In the genomic region with DNA sequence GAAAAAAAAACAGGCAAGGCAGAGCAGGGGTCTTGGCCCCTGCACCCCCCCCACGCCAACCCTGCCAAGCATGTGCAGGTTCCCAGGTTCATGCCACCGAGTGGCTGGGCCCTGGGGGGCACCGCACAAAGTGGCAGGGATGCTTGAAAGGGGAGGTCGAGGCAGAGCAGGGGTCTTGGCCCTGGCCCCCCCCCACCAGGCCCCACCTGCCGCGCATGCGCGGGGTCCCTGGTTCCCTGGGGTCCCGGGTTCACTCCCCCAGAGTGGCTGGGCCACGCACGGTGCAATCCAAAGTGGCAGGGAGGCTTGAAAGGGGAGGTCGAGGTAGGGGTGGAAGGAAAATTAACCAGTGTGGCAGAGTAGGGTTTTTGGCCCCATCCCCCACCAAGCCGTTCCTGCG, we compare ENCODE assay signal across 36 cellular contexts.
"Had no signal": no experiment of that assay in that cellular context is flagged by ENCODE, and none has a peak within 500 bp of the region (broad histone marks: within the 10 kb centered on the region; RNA-seq: fewer than 3 reads in every experiment).

No MANE protein-coding gene starts in this region.

- H3K4me3 Mint-ChIP-seq: activated B cell treated with CpG ODN at 0.5 μM for 24 hours; activated CD4-positive, alpha-beta memory T cell treated with anti-CD3 and anti-CD28 coated beads for 36 hours; activated CD4-positive, alpha-beta T cell treated with anti-CD3 and anti-CD28 coated beads, Interleukin-2, amount 10 ng/mL, durations not matched to agents 24 days and 14 days; activated CD8-positive, alpha-beta T cell treated with anti-CD3 and anti-CD28 coated beads for 36 hours; activated naive CD4-positive, alpha-beta T cell treated with anti-CD3 and anti-CD28 coated beads for 36 hours; activated naive CD8-positive, alpha-beta T cell treated with anti-CD3 and anti-CD28 coated beads for 36 hours; activated T-cell treated with anti-CD3 and anti-CD28 coated beads, Interleukin-2, amount 50 U/mL, for 4 hours; activated T-cell treated with anti-CD3 and anti-CD28 coated beads, Interleukin-2, amount 50 U/mL, for 72 hours; activated T-helper 1 cell treated with anti-CD3 and anti-CD28 coated beads, Interleukin-12 subunit alpha, Interleukin-12 subunit beta, Interleukin-2, Interleukin-4 antibody, amounts not matched to agents 30 ng/mL and 10 ng/mL and 1 ng/mL, durations not matched to agents 14 hours and 24 hours and 36 hours; activated T-helper 17 cell treated with anti-CD3 and anti-CD28 coated beads, Interleukin-2, amount 50 U/mL, for 72 hours; T-helper 1 cell treated with Interleukin-12 subunit alpha and Interleukin-12 subunit beta and Interleukin-4 antibody, amounts not matched to agents 30 μg/mL and 1 μg/mL, for 36 hours; T-helper 2 cell treated with Interferon-gamma antibody and Interleukin-4, amounts not matched to agents 5 μg/mL and 100 μg/mL, for 36 hours had no signal

- H3K4me1 Mint-ChIP-seq: activated B cell treated with CpG ODN at 0.5 μM for 24 hours; activated CD4-positive, alpha-beta T cell treated with anti-CD3 and anti-CD28 coated beads, Interleukin-2, amount 10 ng/mL, durations not matched to agents 24 days and 14 days; activated naive CD8-positive, alpha-beta T cell treated with anti-CD3 and anti-CD28 coated beads for 36 hours; activated T-helper 17 cell treated with anti-CD3 and anti-CD28 coated beads, Interleukin-2, amount 50 U/mL, for 72 hours had no signal

- H3K4me3 ChIP-seq: adrenal gland, body of pancreas, breast epithelium had no signal

- H3K27me3 Mint-ChIP-seq: activated B cell treated with CpG ODN at 0.5 μM for 24 hours; activated CD4-positive, alpha-beta memory T cell treated with anti-CD3 and anti-CD28 coated beads for 36 hours; activated CD4-positive, alpha-beta T cell treated with anti-CD3 and anti-CD28 coated beads, Interleukin-2, amount 10 ng/mL, durations not matched to agents 24 days and 14 days; activated CD8-positive, alpha-beta T cell treated with anti-CD3 and anti-CD28 coated beads for 36 hours; activated T-helper 17 cell treated with anti-CD3 and anti-CD28 coated beads, Interleukin-2, amount 50 U/mL, for 72 hours had no signal

- H3K27ac ChIP-seq: adrenal gland, body of pancreas, brain microvascular endothelial cell, breast epithelium, VCaP had no signal

- H3K36me3 ChIP-seq: adrenal gland, brain microvascular endothelial cell, breast epithelium had no signal

- H3K27ac Mint-ChIP-seq: activated B cell treated with CpG ODN at 0.5 μM for 24 hours; activated CD4-positive, alpha-beta memory T cell treated with anti-CD3 and anti-CD28 coated beads for 36 hours; activated CD4-positive, alpha-beta T cell treated with anti-CD3 and anti-CD28 coated beads, Interleukin-2, amount 10 ng/mL, durations not matched to agents 24 days and 14 days; activated CD8-positive, alpha-beta T cell treated with anti-CD3 and anti-CD28 coated beads for 36 hours; activated naive CD4-positive, alpha-beta T cell treated with anti-CD3 and anti-CD28 coated beads for 36 hours; activated naive CD4-positive, alpha-beta T cell treated with anti-CD3 and anti-CD28 coated beads, Interleukin-2, amount 50 U/mL, for 72 hours; activated naive CD8-positive, alpha-beta T cell treated with anti-CD3 and anti-CD28 coated beads for 36 hours; activated T-cell treated with anti-CD3 and anti-CD28 coated beads, Interleukin-2, amount 50 U/mL, for 72 hours; activated T-helper 1 cell treated with anti-CD3 and anti-CD28 coated beads, Interleukin-12 subunit alpha, Interleukin-12 subunit beta, Interleukin-2, Interleukin-4 antibody, amounts not matched to agents 30 ng/mL and 10 ng/mL and 1 ng/mL, durations not matched to agents 14 hours and 24 hours and 36 hours; activated T-helper 17 cell treated with anti-CD3 and anti-CD28 coated beads, Interleukin-2, amount 50 U/mL, for 72 hours; T-helper 1 cell treated with Interleukin-12 subunit alpha and Interleukin-12 subunit beta and Interleukin-4 antibody, amounts not matched to agents 30 μg/mL and 1 μg/mL, for 36 hours; T-helper 2 cell treated with Interferon-gamma antibody and Interleukin-4, amounts not matched to agents 5 μg/mL and 100 μg/mL, for 36 hours had no signal

- H3K36me3 Mint-ChIP-seq: activated CD4-positive, alpha-beta memory T cell treated with anti-CD3 and anti-CD28 coated beads for 36 hours; activated naive CD8-positive, alpha-beta T cell treated with anti-CD3 and anti-CD28 coated beads for 36 hours had no signal

- H3K4me1 ChIP-seq: adrenal gland, body of pancreas, breast epithelium had no signal

- H3K9me3 ChIP-seq: adrenal gland had no signal

- H3K27me3 ChIP-seq: body of pancreas, brain microvascular endothelial cell had no signal

- FAIRE-seq: astrocyte, TTC549 had no signal

- DNase-seq: activated B cell treated with CpG ODN at 0.5 μM for 24 hours; activated CD4-positive, alpha-beta memory T cell treated with anti-CD3 and anti-CD28 coated beads for 36 hours; activated CD4-positive, alpha-beta T cell treated with anti-CD3 and anti-CD28 coated beads for 4 hours; activated CD4-positive, alpha-beta T cell treated with anti-CD3 and anti-CD28 coated beads, Interleukin-2, amount 10 ng/mL, durations not matched to agents 24 days and 14 days; activated CD4-positive, alpha-beta T cell treated with anti-CD3 and anti-CD28 coated beads, Interleukin-2, amount 50 U/mL, for 1 hour; activated CD4-positive, alpha-beta T cell treated with anti-CD3 and anti-CD28 coated beads, Interleukin-2, amount 50 U/mL, for 4 hours; activated CD4-positive, CD25-positive, alpha-beta regulatory T cell treated with anti-CD3 and anti-CD28 coated beads, Interleukin-2, amount 50 U/mL, for 72 hours; activated CD8-positive, alpha-beta memory T cell treated with anti-CD3 and anti-CD28 coated beads, Interleukin-2, amount 50 U/mL, for 4 hours; activated CD8-positive, alpha-beta T cell treated with anti-CD3 and anti-CD28 coated beads for 36 hours; activated effector memory CD4-positive, alpha-beta T cell treated with anti-CD3 and anti-CD28 coated beads, Interleukin-2, amount 50 U/mL, for 16 hours; activated gamma-delta T cell treated with Interleukin-2 at 50 U/mL for 16 hours; activated naive CD4-positive, alpha-beta T cell; activated naive CD4-positive, alpha-beta T cell treated with anti-CD3 and anti-CD28 coated beads for 36 hours; activated naive CD4-positive, alpha-beta T cell treated with anti-CD3 and anti-CD28 coated beads, Interleukin-2, amount 50 U/mL, for 16 hours; activated naive CD8-positive, alpha-beta T cell treated with anti-CD3 and anti-CD28 coated beads for 36 hours; activated T-cell treated with anti-CD3 and anti-CD28 coated beads for 4 hours; activated T-cell treated with anti-CD3 and anti-CD28 coated beads, Interleukin-2, amount 50 U/mL, for 1 hour; activated T-cell treated with anti-CD3 and anti-CD28 coated beads, Interleukin-2, amount 50 U/mL, for 4 hours; activated T-cell treated with anti-CD3 and anti-CD28 coated beads, Interleukin-2, amount 50 U/mL, for 72 hours; adrenal gland; amniotic stem cell; aorta; body of pancreas; brain microvascular endothelial cell; central memory CD4-positive, alpha-beta T cell; T-helper 2 cell; T-helper 9 cell had no signal

- ATAC-seq: activated CD8-positive, alpha-beta T cell treated with anti-CD3 and anti-CD28 coated beads for 36 hours; activated naive CD4-positive, alpha-beta T cell treated with anti-CD3 and anti-CD28 coated beads, Interleukin-2, amount 50 U/mL, for 72 hours; activated T-cell treated with anti-CD3 and anti-CD28 coated beads, Interleukin-2, amount 50 U/mL, for 4 hours; activated T-cell treated with anti-CD3 and anti-CD28 coated beads, Interleukin-2, amount 50 U/mL, for 72 hours; activated T-helper 17 cell treated with anti-CD3 and anti-CD28 coated beads, Interleukin-2, amount 50 U/mL, for 72 hours; body of pancreas had no signal
